Comparison of ENCODE assay signal across 28 cellular contexts in genomic region chr7:2617710-2617975, GRCh38. TPM values are rescaled to one million over a fixed set of nuclear protein-coding genes. Genes with fewer than 3 reads are reported as not detected.
DNase-seq lines count a peak whose midpoint lies in the region; ATAC-seq and TF ChIP-seq lines count a peak whose summit lies in the region.
"Had no signal": no experiment of that assay in that cellular context is flagged by ENCODE, and none has a peak within 500 bp of the region (broad histone marks: within the 10 kb centered on the region; RNA-seq: fewer than 3 reads in every experiment).

No MANE protein-coding gene starts in this region.

- no peaks in the 10 kb centered on the region for H4K20me1 ChIP-seq in PC-3 (ENCODE audit: low read length)

- peaks cover 47% of the 10 kb centered on the region for H3K4me1 ChIP-seq in BE2C
- peaks cover 9% of the 10 kb centered on the region for H3K4me1 ChIP-seq in PC-3 (ENCODE audit: insufficient read depth, low read length)

- POLR2A ChIA-PET in PC-3 (lab: Charles Lee; ENCODE audit: unreplicated experiment) = no interaction called here

- peaks cover 45% of the 10 kb centered on the region for H3K4me1 Mint-ChIP-seq in dendritic cell treated with granulocyte-macrophage colony-stimulating factor and Interleukin-4, amounts not matched to agents 40 ng/mL and 50 ng/mL, for 4 days (ENCODE audit: low read depth)
- H3K4me1 Mint-ChIP-seq in nephron = peaks cover 80% of the 10 kb centered on the region
- H3K4me1 Mint-ChIP-seq: natural killer cell had no signal

- H3K9me2 ChIP-seq in PC-3 (replicated peaks; ENCODE audit: low read length) = no peaks in the 10 kb centered on the region
- H3K9me2 ChIP-seq: SK-N-SH had no signal

- no peak overlapping the region for H3K9ac ChIP-seq in PC-3 (ENCODE audit: low read length)
- H3K9ac ChIP-seq: SK-N-SH had no signal

- H3K9me3 ChIP-seq in BE2C = no peaks in the 10 kb centered on the region
- no peaks in the 10 kb centered on the region for H3K9me3 ChIP-seq in PC-3 (ENCODE audit: low read length)
- H3K9me3 ChIP-seq: gastroesophageal sphincter, pancreas, SK-N-SH, stomach, transverse colon had no signal

- DNase-seq in BE2C (peak; percentile 40), HT-29 (ENCODE audit: low spot score) (peak; percentile 41), T1000 (lab: John Stamatoyannopoulos, UW) (no peak), KG1 (lab: John Stamatoyannopoulos, UW) (no peak), PC-3 (no peak), LoVo (ENCODE audit: low spot score) (no peak)
- DNase-seq: activated gamma-delta T cell; activated T-cell treated with anti-CD3 and anti-CD28 coated beads, Interleukin-2, amount 50 U/mL, for 1 hour; COR-L47; DMS79 treated with DMSO at 0.1 percent for 48 hours; GF-D8; HCEC 1CT; Karpas-422; natural killer cell; NCI-H187; NCI-H526 treated with DMSO at 0.1 percent for 48 hours; pancreas; SK-N-SH; stimulated activated CD4-positive, alpha-beta T cell treated with anti-CD3 and anti-CD28 coated beads, Interleukin-2, amount 100 ng/mL, for 24 hours; stomach; T-helper 17 cell; transverse colon had no signal

- no peaks in the 10 kb centered on the region for H3F3A ChIP-seq in PC-3 (ENCODE audit: low read length, unreplicated experiment)

- intact Hi-C loops in dendritic cell treated with granulocyte-macrophage colony-stimulating factor and Interleukin-4, amounts not matched to agents 40 ng/mL and 50 ng/mL, for 4 days (cut with micrococcal nuclease) = no loop called here
- intact Hi-C loops in PC-3 (cut with micrococcal nuclease) = no loop called here

- no peak overlapping the region for H3K4me3 Mint-ChIP-seq in dendritic cell treated with granulocyte-macrophage colony-stimulating factor and Interleukin-4, amounts not matched to agents 40 ng/mL and 50 ng/mL, for 4 days
- H3K4me3 Mint-ChIP-seq in nephron = peak overlapping the region; percentile 33 to 62 (median 50)
- H3K4me3 Mint-ChIP-seq: B cell, natural killer cell, T-helper 17 cell had no signal

- H3K27ac ChIP-seq in PC-3 (ENCODE audit: low read length) = no peak overlapping the region
- H3K27ac ChIP-seq: gastroesophageal sphincter, pancreas, RWPE1, stomach, transverse colon had no signal

- CTCF ChIA-PET in PC-3 (lab: Charles Lee) = no interaction called here

- H3K4me3 ChIP-seq in BE2C (ENCODE audit: low read depth, low read length) = peak overlapping the region; percentile 40
- H3K4me3 ChIP-seq in PC-3 (ENCODE audit: low read length) = no peak overlapping the region
- H3K4me3 ChIP-seq: gastroesophageal sphincter, pancreas, stomach, transverse colon had no signal

- no peaks in the 10 kb centered on the region for H3K36me3 ChIP-seq in BE2C
- no peaks in the 10 kb centered on the region for H3K36me3 ChIP-seq in PC-3 (ENCODE audit: low read depth, low read length)
- H3K36me3 ChIP-seq: gastroesophageal sphincter, pancreas, stomach, transverse colon had no signal

- H3K9me3 Mint-ChIP-seq in dendritic cell treated with granulocyte-macrophage colony-stimulating factor and Interleukin-4, amounts not matched to agents 40 ng/mL and 50 ng/mL, for 4 days = no peaks in the 10 kb centered on the region
- H3K9me3 Mint-ChIP-seq in nephron = no peaks in the 10 kb centered on the region
- H3K9me3 Mint-ChIP-seq: natural killer cell had no signal

- no peak for TF ChIP-seq CTCF in BE2C (IDR thresholded peaks at IDR 0.05; ENCODE audit: low read depth, low read length)
- no peak for TF ChIP-seq CTCF in nephron (IDR thresholded peaks at IDR 0.05; ENCODE audit: unreplicated experiment in 3 of 3)
- TF ChIP-seq CTCF in PC-3 (conservative IDR thresholded peaks at IDR 0.05; ENCODE audit: low read depth, low read length) = no peak

- no peak overlapping the region for H3K4me2 ChIP-seq in PC-3 (ENCODE audit: low read length)
- H3K4me2 ChIP-seq: SK-N-SH had no signal

- no peak overlapping the region for H2AFZ ChIP-seq in PC-3 (ENCODE audit: low read length)

- no peaks in the 10 kb centered on the region for H3K36me3 Mint-ChIP-seq in dendritic cell treated with granulocyte-macrophage colony-stimulating factor and Interleukin-4, amounts not matched to agents 40 ng/mL and 50 ng/mL, for 4 days (ENCODE audit: low read depth)
- no peaks in the 10 kb centered on the region for H3K36me3 Mint-ChIP-seq in nephron (ENCODE audit: low read depth)
- H3K36me3 Mint-ChIP-seq: natural killer cell had no signal

- no peaks in the 10 kb centered on the region for H3K79me2 ChIP-seq in PC-3 (ENCODE audit: low read length)

- peaks cover 28% of the 10 kb centered on the region for H3K27me3 Mint-ChIP-seq in dendritic cell treated with granulocyte-macrophage colony-stimulating factor and Interleukin-4, amounts not matched to agents 40 ng/mL and 50 ng/mL, for 4 days
- H3K27me3 Mint-ChIP-seq in nephron (ENCODE audit: low read depth) = no peaks in the 10 kb centered on the region
- H3K27me3 Mint-ChIP-seq: B cell, T-helper 17 cell had no signal

- no TSS peak for BruUV-seq in PC-3 (replicated peaks; lab: Mats Ljungman, UMichigan)

- peak overlapping the region; percentile 55 for H3K27ac Mint-ChIP-seq in dendritic cell treated with granulocyte-macrophage colony-stimulating factor and Interleukin-4, amounts not matched to agents 40 ng/mL and 50 ng/mL, for 4 days
- H3K27ac Mint-ChIP-seq in nephron = peak overlapping the region; percentile 95 to 99 (median 97)
- H3K27ac Mint-ChIP-seq: B cell, natural killer cell, T-helper 17 cell had no signal

- ATAC-seq in PC-3 = no peak
- ATAC-seq: gastroesophageal sphincter, natural killer cell, pancreas, T-helper 17 cell had no signal

- no peaks in the 10 kb centered on the region for H3K27me3 ChIP-seq in BE2C
- no peaks in the 10 kb centered on the region for H3K27me3 ChIP-seq in PC-3 (ENCODE audit: low read length)
- H3K27me3 ChIP-seq: dorsolateral prefrontal cortex, gastroesophageal sphincter, pancreas, stomach, transverse colon had no signal

RNA-seq across cellular contexts. Expression of gene TTYH3, which starts 14.1 kb away (rescaled TPM):
- polyA plus RNA-seq in BE2C (2012; ENCODE audit: insufficient read depth, insufficient read length, low read depth) = 127 TPM
- total RNA-seq in HT-29 (2014; rRNA removed; shearing (Covaris generic)) = 34.5 and 37.1 TPM in 2 replicates
- total RNA-seq in PC-3 (2014; rRNA removed) = 25.0 and 41.4 TPM in 2 replicates

RNA-seq across cellular contexts. Expression of gene IQCE, which starts 58.9 kb away (rescaled TPM):
- 4.5 TPM for polyA plus RNA-seq in BE2C (2012; ENCODE audit: insufficient read depth, insufficient read length, low read depth)
- total RNA-seq in HT-29 (2014; rRNA removed; shearing (Covaris generic)) = 23.1 and 24.7 TPM in 2 replicates
- total RNA-seq in PC-3 (2014; rRNA removed) = 9.7 and 24.7 TPM in 2 replicates

Comparison
In these comparisons a context has a peak if more than half of its experiments do, and no peak if none do; other contexts are left out.
1. DNase-seq: peak in BE2C (single experiment) and HT-29 (single experiment); none in T1000 (single experiment), KG1 (single experiment), PC-3 (single experiment) and LoVo (single experiment).